In genomic region chr1:157044326-157044725, GRCh38 we compare ENCODE assay signal across 9 cellular contexts. TPM values are rescaled to one million over a fixed set of nuclear protein-coding genes. Genes with fewer than 3 reads are reported as not detected.
DNase-seq lines count a peak whose midpoint lies in the region; ATAC-seq, FAIRE-seq and TF ChIP-seq lines count a peak whose summit lies in the region.
"Had no signal": no experiment of that assay in that cellular context is flagged by ENCODE, and none has a peak within 500 bp of the region (broad histone marks: within the 10 kb centered on the region; RNA-seq: fewer than 3 reads in every experiment).

No MANE protein-coding gene starts in this region.

- no peak for TF ChIP-seq RAD21 in K562 (CRISPR knock-in tag; conservative IDR thresholded peaks at IDR 0.05 in 1 of 2, IDR thresholded peaks at IDR 0.05 in 1 of 2)

- no peak for ATAC-seq in K562
- no peak for ATAC-seq in left lung
- no peak for ATAC-seq in GM19328 (IDR thresholded peaks at IDR 0.05; ENCODE audit: unreplicated experiment)

- H3K4me3 ChIP-seq in HFF-Myc (replicated peaks; ENCODE audit: low read depth, low read length) = peak overlapping the region; percentile 64
- peak overlapping the region; percentile 4; the same call in 1 of the 2 replicates for H3K4me3 ChIP-seq in K562
- H3K4me3 ChIP-seq in left lung = peak overlapping the region; percentile 45 to 63
- H3K4me3 ChIP-seq in suprapubic skin = peak overlapping the region; percentile 71

- H3K9ac ChIP-seq in K562 (ENCODE audit: insufficient read depth in 1 of 2, low read depth in 2 of 2, low read length in 2 of 2) = peak overlapping the region; percentile 54 to 68; a peak in 2 of 4 replicates

- DNase-seq in HFF-Myc (ENCODE audit: extremely low read depth, low read depth) (no peak), K562 (ENCODE audit: extremely low read depth in 1 of 4, low spot score in 3 of 4) (no peak), left lung (no peak), suprapubic skin (ENCODE audit: low spot score in 2 of 2) (no peak), SHP77 treated with DMSO at 0.1 percent for 48 hours (lab: John Stamatoyannopoulos, UW) (no peak)
- DNase-seq in activated CD4-positive, alpha-beta T cell treated with anti-CD3 and anti-CD28 coated beads, Interleukin-2, amount 50 U/mL, for 4 hours = no peak
- DNase-seq: naive B cell; stimulated activated naive CD4-positive, alpha-beta T cell had no signal

- H3K27me3 ChIP-seq in K562 (ENCODE audit: control insufficient read depth in 2 of 2, insufficient read depth in 2 of 2, low read length in 2 of 2) (no peaks in the 10 kb centered on the region), left lung (peaks cover 0 to 3% of the 10 kb centered on the region in 2 donors), suprapubic skin (no peaks in the 10 kb centered on the region)

- intact Hi-C loops in K562 (cut with micrococcal nuclease) = loop anchor here (2.0 kb wide), 1 partner anchor 48 kb away; no protein-coding TSS in a partner anchor
- intact Hi-C loops in left lung (cut with DNase I) = no loop called here

- FAIRE-seq in K562 (lab: Jason Lieb, UNC) = no peak

- 0 out of 2 replicates have a peak, but pooled peaks cover 4% of the 10 kb centered on the region for H4K20me1 ChIP-seq in K562 (replicated peaks; ENCODE audit: control insufficient read depth, insufficient read depth, low read length)

- in situ Hi-C loops in K562 (cut with MboI) = no loop called here

- TF ChIP-seq CTCF in HFF-Myc (IDR thresholded peaks at IDR 0.05; ENCODE audit: low read depth, low read length, missing control alignments) = no peak
- no peak for TF ChIP-seq CTCF in K562 (IDR thresholded peaks at IDR 0.05 in 2 of 3, conservative IDR thresholded peaks at IDR 0.05 in 1 of 3; ENCODE audit: insufficient read depth in 2 of 3, low read depth in 1 of 3, low read length in 3 of 3)
- no peak for TF ChIP-seq CTCF in left lung (IDR thresholded peaks at IDR 0.05)
- TF ChIP-seq CTCF in suprapubic skin (IDR thresholded peaks at IDR 0.05) = no peak

- no peaks in the 10 kb centered on the region for H3K9me3 ChIP-seq in K562 (replicated peaks; ENCODE audit: control insufficient read depth, insufficient read depth, low read depth, low read length)
- no peaks in the 10 kb centered on the region for H3K9me3 ChIP-seq in left lung
- no peaks in the 10 kb centered on the region for H3K9me3 ChIP-seq in suprapubic skin

- POLR2A ChIA-PET in K562 (lab: Yijun Ruan, JAX) = interaction anchor here (0.8 to 1.6 kb wide), 8 partner anchors 10 to 236 kb away, joined by 3 to 6 read pairs (median 4); no protein-coding TSS in a partner anchor

- TF ChIP-seq POLR2A in K562 (conservative IDR thresholded peaks at IDR 0.05) = no peak
- TF ChIP-seq POLR2A in suprapubic skin (IDR thresholded peaks at IDR 0.05) = no peak

- no peaks in the 10 kb centered on the region for H3K9me1 ChIP-seq in K562 (ENCODE audit: control insufficient read depth, insufficient read depth, low read length)

- H3K36me3 ChIP-seq in K562 (ENCODE audit: control insufficient read depth, insufficient read depth, low read length) = no peaks in the 10 kb centered on the region; the same call in 2 of the 3 replicates
- H3K36me3 ChIP-seq in left lung = no peaks in the 10 kb centered on the region
- H3K36me3 ChIP-seq in suprapubic skin = no peaks in the 10 kb centered on the region

- BruUV-seq in K562 (replicated peaks; lab: Mats Ljungman, UMichigan) = TSS peak; percentile 52

- TF ChIP-seq EP300 in K562 (IDR thresholded peaks at IDR 0.05; ENCODE audit: low read length) (no peak), suprapubic skin (IDR thresholded peaks at IDR 0.05) (no peak)

- 33% methylated on average over 4 of the region's 6 CpGs for WGBS in K562 (ENCODE audit: insufficient coverage, low coverage, missing lambda C conversion rate)
- 37% methylated on average over 6 of the region's 6 CpGs for WGBS in suprapubic skin

- CTCF ChIA-PET in K562 (lab: Yijun Ruan, JAX; ENCODE audit: low intra/inter-chr PET ratio) = no interaction called here

- H3K27ac ChIP-seq in K562 (ENCODE audit: extremely low read depth, low read depth, low read length) (no peak overlapping the region), left lung (no peak overlapping the region), suprapubic skin (no peak overlapping the region)

- peak overlapping the region; percentile 39 for H3K4me2 ChIP-seq in K562 (ENCODE audit: insufficient read depth, low read length)

- no peak overlapping the region for H2AFZ ChIP-seq in K562 (ENCODE audit: low read depth, low read length)

- H3K79me2 ChIP-seq in K562 (ENCODE audit: control insufficient read depth, insufficient read depth, low read length) = peaks cover 49% of the 10 kb centered on the region

- H3K4me1 ChIP-seq in K562 (replicated peaks in 1 of 2; ENCODE audit: control insufficient read depth in 2 of 2, insufficient read depth in 2 of 2, low read length in 2 of 2) = peaks cover 24 to 37% of the 10 kb centered on the region in 2 experiments
- H3K4me1 ChIP-seq in left lung = peaks cover 31 to 54% of the 10 kb centered on the region in 2 donors
- peaks cover 44% of the 10 kb centered on the region for H3K4me1 ChIP-seq in suprapubic skin

TF ChIP-seq in K562, 482 proteins besides CTCF, POLR2A, EP300 and RAD21 (continues in another document):
- peak in 1 of 2 experiments; percentile 40; a peak in 1 of 4 replicates for TF ChIP-seq KDM1A (IDR thresholded peaks at IDR 0.05)
- TF ChIP-seq CBX3 (IDR thresholded peaks at IDR 0.05; ENCODE audit: borderline replicate concordance in 1 of 2, low read length in 2 of 2) = no peak
- peak in 1 of 2 experiments; percentile 14; a peak in 1 of 4 replicates for TF ChIP-seq HDAC1 (IDR thresholded peaks at IDR 0.05)

RNA-seq across cellular contexts. Expression of gene ARHGEF11, which starts 1.2 kb away (rescaled TPM):
- 48.2 and 93.0 TPM in 2 replicates for total RNA-seq in K562 (2011; cell fraction: chromatin; rRNA removed; ENCODE audit: low replicate concordance)
- 39.5 and 40.2 TPM in 2 replicates for total RNA-seq in K562 (2011; cell fraction: nucleolus; rRNA removed)
- 36.0 and 45.0 TPM in 2 replicates for total RNA-seq in K562 (2011; cell fraction: nucleoplasm; rRNA removed)
- total RNA-seq in K562 (2014; rRNA removed) = 10.2 and 11.1 TPM in 2 replicates
- 6.7 and 7.0 TPM in 2 replicates for total RNA-seq in K562 (2014; rRNA removed; fragmentation: Illumina TruSeq; extraction: Trizol)
- total RNA-seq in K562 (2015; rRNA removed; fragmentation: Illumina TruSeq; extraction: Trizol) = 10.3 and 13.0 TPM in 2 replicates
- 13.2 and 15.5 TPM in 2 replicates for total RNA-seq in K562 (2021)
- 7.2 and 12.1 TPM in 2 replicates for polyA plus RNA-seq in K562 (2011; rRNA removed)
- polyA plus RNA-seq in K562 (2011; cell fraction: cytosol; rRNA removed) = 5.2 and 8.3 TPM in 2 replicates
- polyA plus RNA-seq in K562 (2011; cell fraction: nucleus; rRNA removed) = 49.1 and 62.1 TPM in 2 replicates
- polyA plus RNA-seq in K562 (2012) = 9.2 and 16.7 TPM in 2 replicates
- polyA plus RNA-seq in K562 (2014; fragmentation: Illumina TruSeq; extraction: Trizol) = 9.6 TPM in 2 replicates
- under 1 TPM; 0.14 to 0.48 TPM for polyA plus RNA-seq in K562 (2014; fragmentation: Nextera tagmentation; extraction: Ambion mirVana)
- 8.2 and 9.0 TPM in 2 replicates for polyA plus RNA-seq in K562 (2014; rRNA removed)
- 10.2 and 12.3 TPM in 2 replicates for polyA minus RNA-seq in K562 (2011; rRNA and poly(A)+ RNA removed)
- polyA minus RNA-seq in K562 (2011; cell fraction: cytosol; rRNA and poly(A)+ RNA removed) = 8.0 and 11.0 TPM in 2 replicates
- polyA minus RNA-seq in K562 (2011; cell fraction: nucleus; rRNA and poly(A)+ RNA removed) = 25.3 and 34.3 TPM in 2 replicates
- 10 to 100 TPM; 35.8 to 53.4 TPM for total RNA-seq in left lung
- total RNA-seq in suprapubic skin = 10 to 100 TPM; 30.7 to 46.1 (median 40.3) TPM

RNA-seq across cellular contexts. Expression of gene ETV3L, which starts 55.3 kb away (rescaled TPM):
- not detected in 2 replicates for total RNA-seq in K562 (2011; cell fraction: chromatin; rRNA removed; ENCODE audit: low replicate concordance)
- total RNA-seq in K562 (2011; cell fraction: nucleolus; rRNA removed) = not detected in 2 replicates
- total RNA-seq in K562 (2011; cell fraction: nucleoplasm; rRNA removed) = not detected in 2 replicates
- total RNA-seq in K562 (2014; rRNA removed) = not detected in 2 replicates
- not detected in 2 replicates for total RNA-seq in K562 (2014; rRNA removed; fragmentation: Illumina TruSeq; extraction: Trizol)
- not detected in 2 replicates for total RNA-seq in K562 (2015; rRNA removed; fragmentation: Illumina TruSeq; extraction: Trizol)
- not detected in 2 replicates for total RNA-seq in K562 (2021)
- polyA plus RNA-seq in K562 (2011; rRNA removed) = not detected in 2 replicates
- polyA plus RNA-seq in K562 (2011; cell fraction: cytosol; rRNA removed) = not detected in 2 replicates
- 0.09 TPM in 1 of 2 replicates, not detected in the other for polyA plus RNA-seq in K562 (2011; cell fraction: nucleus; rRNA removed)
- polyA plus RNA-seq in K562 (2012) = not detected in 2 replicates
- not detected in 2 replicates for polyA plus RNA-seq in K562 (2014; fragmentation: Illumina TruSeq; extraction: Trizol)
- not detected for polyA plus RNA-seq in K562 (2014; fragmentation: Nextera tagmentation; extraction: Ambion mirVana)
- polyA plus RNA-seq in K562 (2014; rRNA removed) = not detected in 2 replicates
- polyA minus RNA-seq in K562 (2011; rRNA and poly(A)+ RNA removed) = not detected in 2 replicates
- polyA minus RNA-seq in K562 (2011; cell fraction: cytosol; rRNA and poly(A)+ RNA removed) = not detected in 2 replicates
- not detected in 2 replicates for polyA minus RNA-seq in K562 (2011; cell fraction: nucleus; rRNA and poly(A)+ RNA removed)
- not detected for total RNA-seq in left lung
- total RNA-seq in suprapubic skin = not detected

Comparison
In these comparisons a context has a peak if more than half of its experiments do, and no peak if none do; other contexts are left out.
1. H3K4me3 ChIP-seq: peak in every context shown above with its lines; median percentile 71 in suprapubic skin; 64 in HFF-Myc; 54 in left lung; 4 in K562.